ENCODE assay signal across 10 cellular contexts in genomic region chr13:108961542-108962125, GRCh38.
DNase-seq lines count a peak whose midpoint lies in the region; ATAC-seq and TF ChIP-seq lines count a peak whose summit lies in the region.
"Had no signal": no experiment of that assay in that cellular context is flagged by ENCODE, and none has a peak within 500 bp of the region (broad histone marks: within the 10 kb centered on the region; RNA-seq: fewer than 3 reads in every experiment).

No MANE protein-coding gene starts in this region.

- no peak overlapping the region for H3K27ac ChIP-seq in C4-2B
- no peak overlapping the region for H3K27ac ChIP-seq in neural progenitor cell
- H3K27ac ChIP-seq: SJSA1, skin epidermis had no signal

- H3K4me3 ChIP-seq in fibroblast of pulmonary artery (replicated peaks; ENCODE audit: low read depth, low read length) = no peak overlapping the region
- H3K4me3 ChIP-seq in neural progenitor cell = no peak overlapping the region
- H3K4me3 ChIP-seq: SJSA1, skin epidermis had no signal

- H3F3A ChIP-seq in neural progenitor cell (ENCODE audit: low read depth) = no peaks in the 10 kb centered on the region

- H3K4me3 Mint-ChIP-seq in neural progenitor cell = no peak overlapping the region

- no peaks in the 10 kb centered on the region for H3K79me2 ChIP-seq in neural progenitor cell (ENCODE audit: low read depth)

- H2AFZ ChIP-seq in neural progenitor cell (replicated peaks) = no peak overlapping the region

- H3K9me3 Mint-ChIP-seq in neural progenitor cell = no peaks in the 10 kb centered on the region

- H3K9me3 ChIP-seq in neural progenitor cell (ENCODE audit: low read depth) = no peaks in the 10 kb centered on the region
- H3K9me3 ChIP-seq: SJSA1 had no signal

- H3K4me2 ChIP-seq in neural progenitor cell = no peak overlapping the region

- peak; percentile 81 for TF ChIP-seq CTCF in C4-2B (conservative IDR thresholded peaks at IDR 0.05)
- peak; percentile 78 for TF ChIP-seq CTCF in fibroblast of pulmonary artery (IDR thresholded peaks at IDR 0.05; ENCODE audit: low read length, missing control alignments)
- TF ChIP-seq CTCF in neural progenitor cell (IDR thresholded peaks at IDR 0.05) = peak; percentile 90

- no peaks in the 10 kb centered on the region for H3K27me3 Mint-ChIP-seq in neural progenitor cell (ENCODE audit: insufficient read depth, low read depth)

- H3K36me3 Mint-ChIP-seq in neural progenitor cell = no peaks in the 10 kb centered on the region

- H4K20me1 ChIP-seq in neural progenitor cell (ENCODE audit: low read depth) = no peaks in the 10 kb centered on the region

- no peaks in the 10 kb centered on the region for H3K36me3 ChIP-seq in neural progenitor cell
- H3K36me3 ChIP-seq: SJSA1 had no signal

- peak; percentile 89 for ATAC-seq in GM18502 (IDR thresholded peaks at IDR 0.05; ENCODE audit: poor library complexity, unreplicated experiment)
- ATAC-seq in HG02678 (IDR thresholded peaks at IDR 0.05; ENCODE audit: unreplicated experiment) = peak; percentile 93

- DNase-seq in NCI-H1092 (lab: John Stamatoyannopoulos, UW) (peak; percentile 36), SKM-1 (lab: John Stamatoyannopoulos, UW; ENCODE audit: unreplicated experiment) (peak; percentile 65), fibroblast of pulmonary artery (ENCODE audit: low read depth) (peak; percentile 71), neural progenitor cell (ENCODE audit: low spot score) (peak; percentile 74), HK-2 (ENCODE audit: unreplicated experiment) (no peak)

- no peaks in the 10 kb centered on the region for H3K27me3 ChIP-seq in neural progenitor cell
- H3K27me3 ChIP-seq: SJSA1 had no signal

- peaks cover 20% of the 10 kb centered on the region for H3K4me1 Mint-ChIP-seq in neural progenitor cell

- no peak overlapping the region for H3K9ac ChIP-seq in neural progenitor cell

- H3K4me1 ChIP-seq in neural progenitor cell = no peaks in the 10 kb centered on the region

- H3K27ac Mint-ChIP-seq in neural progenitor cell = no peak overlapping the region
